1 cellular context compared by ENCODE assay signal in genomic region chr2:101063352-101063751, GRCh38.
TF ChIP-seq lines count a peak whose summit lies in the region.

No MANE protein-coding gene starts in this region.

TF ChIP-seq in A549, 52 proteins besides CTCF, POLR2A, EP300 and RAD21 (continued from another document):
- no peak for TF ChIP-seq HOXB5 (CRISPR knock-in tag; IDR thresholded peaks at IDR 0.05)
